In the genomic region with DNA sequence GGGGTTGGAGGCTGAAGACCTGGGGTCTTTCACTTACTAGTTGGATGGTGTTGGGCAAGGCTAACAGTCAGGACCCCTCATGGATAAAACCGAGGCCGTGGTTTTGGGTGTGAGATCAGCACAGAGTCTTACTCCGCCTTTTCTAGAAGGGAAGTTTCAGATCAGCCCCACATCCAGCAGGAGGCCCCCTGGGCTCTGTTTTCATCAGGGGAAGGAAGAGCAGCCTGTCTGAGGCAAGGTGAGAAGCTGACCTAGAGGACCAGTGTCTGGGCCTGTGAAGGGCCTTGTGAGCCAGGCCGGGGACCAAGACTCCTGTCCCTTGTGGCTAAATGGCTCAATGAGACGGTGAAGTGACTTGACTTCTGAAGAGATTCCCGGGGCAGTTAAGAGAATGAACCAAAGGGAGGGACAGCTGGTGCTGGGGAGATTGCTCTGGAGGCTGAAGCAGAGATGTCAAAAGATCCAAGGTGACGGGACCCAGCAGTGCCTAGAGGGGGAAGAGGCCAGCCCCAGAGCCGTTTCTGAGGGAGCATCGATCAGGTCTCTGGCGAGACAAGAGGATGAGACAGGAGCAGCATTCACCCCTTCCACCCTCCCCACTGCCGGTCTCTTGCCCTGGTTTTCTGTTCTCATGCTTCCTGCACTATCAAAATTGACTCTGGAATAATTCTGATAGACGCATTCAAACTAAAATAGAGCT, we compare ENCODE assay signal across 16 cellular contexts. TPM values are rescaled to one million over a fixed set of nuclear protein-coding genes. Genes with fewer than 3 reads are reported as not detected.
A peak's percentile ranks its signal among the peaks of the same experiment; 100 is the strongest.
DNase-seq lines count a peak whose midpoint lies in the region; ATAC-seq and TF ChIP-seq lines count a peak whose summit lies in the region.
"Had no signal": no experiment of that assay in that cellular context is flagged by ENCODE, and none has a peak within 500 bp of the region (broad histone marks: within the 10 kb centered on the region; RNA-seq: fewer than 3 reads in every experiment).

No MANE protein-coding gene starts in this region.

- no peak overlapping the region for H3K56ac ChIP-seq in H9 (ENCODE audit: insufficient read length, low read depth, low read length)

- no peaks in the 10 kb centered on the region for H3K9me3 ChIP-seq in H9 (ENCODE audit: control insufficient read depth, low read depth, low read length)

- no peak overlapping the region for H3T11ph ChIP-seq in H9 (ENCODE audit: low read length)

- H3K9me3 Mint-ChIP-seq in H9, result no peaks in the 10 kb centered on the region
- H3K9me3 Mint-ChIP-seq in activated CD8-positive, alpha-beta T cell treated with anti-CD3 and anti-CD28 coated beads for 36 hours, result no peaks in the 10 kb centered on the region
- H3K9me3 Mint-ChIP-seq: HFFc6 had no signal

- POLR2A ChIA-PET in activated CD8-positive, alpha-beta T cell treated with anti-CD3 and anti-CD28 coated beads for 36 hours (lab: Charles Lee), result no interaction called here

- no peak for TF ChIP-seq CTCF in H9 (conservative IDR thresholded peaks at IDR 0.05)
- TF ChIP-seq CTCF in activated CD8-positive, alpha-beta T cell treated with anti-CD3 and anti-CD28 coated beads for 36 hours (IDR thresholded peaks at IDR 0.05), result no peak

- no peak overlapping the region for H2BK15ac ChIP-seq in H9 (ENCODE audit: low read depth, low read length)

- H3K36me3 Mint-ChIP-seq in H9 (ENCODE audit: insufficient read depth in 1 of 3, low read depth in 3 of 3), result peaks cover 14 to 67% (median 26%) of the 10 kb centered on the region in 3 experiments
- H3K36me3 Mint-ChIP-seq in activated CD8-positive, alpha-beta T cell treated with anti-CD3 and anti-CD28 coated beads for 36 hours (ENCODE audit: low read depth), result no peaks in the 10 kb centered on the region

- H3K14ac ChIP-seq in H9 (ENCODE audit: insufficient read depth, low read length), result no peak overlapping the region

- no peaks in the 10 kb centered on the region for H4K20me1 ChIP-seq in H9 (ENCODE audit: control insufficient read depth, insufficient read depth, insufficient read length)

- no peak overlapping the region for H2BK12ac ChIP-seq in H9 (ENCODE audit: insufficient read length, low read depth, low read length)

- H2AFZ ChIP-seq in H9 (ENCODE audit: low read length), result no peak overlapping the region

- peaks cover 14 to 26% of the 10 kb centered on the region in 2 experiments for H3K4me1 Mint-ChIP-seq in H9
- H3K4me1 Mint-ChIP-seq in activated CD8-positive, alpha-beta T cell treated with anti-CD3 and anti-CD28 coated beads for 36 hours (ENCODE audit: low read depth), result no peaks in the 10 kb centered on the region

- no peak for ATAC-seq in activated CD8-positive, alpha-beta T cell treated with anti-CD3 and anti-CD28 coated beads for 36 hours
- ATAC-seq: HepG2 had no signal

- no peak overlapping the region for H4K5ac ChIP-seq in H9 (ENCODE audit: insufficient read length, low read depth, low read length)

- no peak overlapping the region for H2AK5ac ChIP-seq in H9 (ENCODE audit: insufficient read length, low read length)

- H3K27me3 ChIP-seq in H9 (ENCODE audit: insufficient read depth, low read length) (no peaks in the 10 kb centered on the region), layer of hippocampus (ENCODE audit: control insufficient read depth, insufficient read depth, low read length) (no peaks in the 10 kb centered on the region)

- H3K27ac ChIP-seq in H9 (ENCODE audit: insufficient read length, low read depth, low read length) (no peak overlapping the region), caudate nucleus (ENCODE audit: low read depth, low read length) (peak overlapping the region; percentile 95), layer of hippocampus (ENCODE audit: low read depth, low read length) (peak overlapping the region; percentile 98)

- no peak overlapping the region for H4K91ac ChIP-seq in H9 (ENCODE audit: insufficient read length, low read depth, low read length)

- H3K27me3 Mint-ChIP-seq in H9 (ENCODE audit: low read depth), result peaks cover 1% of the 10 kb centered on the region
- H3K27me3 Mint-ChIP-seq in activated CD8-positive, alpha-beta T cell treated with anti-CD3 and anti-CD28 coated beads for 36 hours, result peaks cover 1% of the 10 kb centered on the region

- no peak overlapping the region for H3K4ac ChIP-seq in H9 (ENCODE audit: low read depth, low read length)

- H3K4me1 ChIP-seq in H9 (ENCODE audit: insufficient read depth, low read length), result no peaks in the 10 kb centered on the region

- H2BK5ac ChIP-seq in H9 (ENCODE audit: insufficient read length, low read length), result no peak overlapping the region

- H3K23ac ChIP-seq in H9 (ENCODE audit: insufficient read length, low read depth, low read length), result no peak overlapping the region

- H2BK20ac ChIP-seq in H9 (ENCODE audit: low read depth, low read length, poor library complexity, severe bottlenecking), result no peak overlapping the region

- H3K18ac ChIP-seq in H9 (ENCODE audit: insufficient read length, low read depth, low read length), result no peak overlapping the region

- intact Hi-C loops in activated CD8-positive, alpha-beta T cell treated with anti-CD3 and anti-CD28 coated beads for 36 hours (cut with micrococcal nuclease), result no loop called here

- H3K4me2 ChIP-seq in H9 (ENCODE audit: insufficient read depth, insufficient read length, low read length), result no peak overlapping the region

- H2BK120ac ChIP-seq in H9 (ENCODE audit: low read depth, low read length, poor library complexity, severe bottlenecking), result no peak overlapping the region

- H4K8ac ChIP-seq in H9 (replicated peaks; ENCODE audit: insufficient read length, low read depth, low read length), result no peak overlapping the region

- WGBS in H9 (ENCODE audit: extremely low coverage, insufficient read length, low lambda C conversion rate), result no CpG with 5 or more reads among the region's 12 CpGs

- peak overlapping the region; percentile 12 to 81 (median 33); a peak in 4 of 7 replicates for H3K27ac Mint-ChIP-seq in H9
- H3K27ac Mint-ChIP-seq in activated CD8-positive, alpha-beta T cell treated with anti-CD3 and anti-CD28 coated beads for 36 hours, result no peak overlapping the region
- H3K27ac Mint-ChIP-seq: HFFc6 had no signal

- CTCF ChIA-PET in activated CD8-positive, alpha-beta T cell treated with anti-CD3 and anti-CD28 coated beads for 36 hours (lab: Charles Lee), result interaction anchor here (0.7 kb wide), 1 partner anchor 183 kb away, joined by 3 read pairs; no protein-coding TSS in a partner anchor

- no peaks in the 10 kb centered on the region for H3K79me2 ChIP-seq in H9 (ENCODE audit: insufficient read depth, low read length)

- no peak overlapping the region for H3K4me3 Mint-ChIP-seq in H9
- no peak overlapping the region for H3K4me3 Mint-ChIP-seq in activated CD8-positive, alpha-beta T cell treated with anti-CD3 and anti-CD28 coated beads for 36 hours
- H3K4me3 Mint-ChIP-seq: HFFc6 had no signal

- no peaks in the 10 kb centered on the region for H3K79me1 ChIP-seq in H9 (ENCODE audit: insufficient read depth, low read depth, low read length, poor library complexity, severe bottlenecking)

- H3K9ac ChIP-seq in H9 (ENCODE audit: extremely low read depth, insufficient read length, low read length), result no peak overlapping the region

- no peak for DNase-seq in H9
- DNase-seq in caudate nucleus (lab: John Stamatoyannopoulos, UW), result peak in 2 of 61 donors; percentile 11 to 37
- peak; percentile 26 for DNase-seq in superior temporal gyrus (ENCODE audit: extremely low spot score)
- DNase-seq in stimulated activated CD8-positive, alpha-beta memory T cell treated with anti-CD3 and anti-CD28 coated beads, Interleukin-4, amount 100 ng/mL, for 48 hours, result no peak
- no peak for DNase-seq in activated CD8-positive, alpha-beta T cell treated with anti-CD3 and anti-CD28 coated beads for 36 hours
- DNase-seq in SW 1271 (lab: John Stamatoyannopoulos, UW), result no peak
- DNase-seq: EL, GOT3, MM.1S, NCI-H1105, NCI-H187, NCI-H446, NCI-H774 had no signal

- H3K23me2 ChIP-seq in H9 (ENCODE audit: insufficient read length, low read depth, low read length, poor library complexity, severe bottlenecking), result no peaks in the 10 kb centered on the region

RNA-seq across cellular contexts. Expression of gene TSPAN9, which starts 40.1 kb away (rescaled TPM):
- total RNA-seq in H9 (2021), result 16.8 and 19.0 TPM in 2 replicates
- under 1 TPM in 1 of 2 experiments, not detected in 1; 0.07 TPM for total RNA-seq in activated CD8-positive, alpha-beta T cell treated with anti-CD3 and anti-CD28 coated beads for 36 hours

Comparison
In these comparisons a context has a peak if more than half of its experiments do, and no peak if none do; other contexts are left out.
1. RNA of gene TSPAN9, which starts 40.1 kb away (total RNA-seq): 16.8 to 19.0 TPM in H9; 0.07 TPM in activated CD8-positive, alpha-beta T cell treated with anti-CD3 and anti-CD28 coated beads for 36 hours; every median in the first group is over 10 times any median in the second.